In genomic region chr5:157167219-157167621, GRCh38 we compare ENCODE assay signal across 14 cellular contexts. TPM values are rescaled to one million over a fixed set of nuclear protein-coding genes. Genes with fewer than 3 reads are reported as not detected.
A peak's percentile ranks its signal among the peaks of the same experiment; 100 is the strongest.
DNase-seq lines count a peak whose midpoint lies in the region; ATAC-seq and TF ChIP-seq lines count a peak whose summit lies in the region.
"Had no signal": no experiment of that assay in that cellular context is flagged by ENCODE, and none has a peak within 500 bp of the region (broad histone marks: within the 10 kb centered on the region; RNA-seq: fewer than 3 reads in every experiment).

No MANE protein-coding gene starts in this region.

- H3K4me1 ChIP-seq in body of pancreas: no peaks in the 10 kb centered on the region

- no peaks in the 10 kb centered on the region for H3K27me3 Mint-ChIP-seq in activated naive CD4-positive, alpha-beta T cell treated with anti-CD3 and anti-CD28 coated beads, Interleukin-2, amount 50 U/mL, for 24 hours

- TF ChIP-seq CTCF in epithelial cell of proximal tubule (conservative IDR thresholded peaks at IDR 0.05; ENCODE audit: low read depth, low read length) (no peak), body of pancreas (IDR thresholded peaks at IDR 0.05) (no peak)

- peaks cover 10% of the 10 kb centered on the region for H3K9me3 Mint-ChIP-seq in activated naive CD4-positive, alpha-beta T cell treated with anti-CD3 and anti-CD28 coated beads, Interleukin-2, amount 50 U/mL, for 24 hours

- H3K27me3 ChIP-seq in body of pancreas: no peaks in the 10 kb centered on the region

- no peak overlapping the region for H3K27ac ChIP-seq in body of pancreas
- H3K27ac ChIP-seq: C4-2B, PC-9 had no signal

- H3K4me1 Mint-ChIP-seq in activated naive CD4-positive, alpha-beta T cell treated with anti-CD3 and anti-CD28 coated beads, Interleukin-2, amount 50 U/mL, for 24 hours: peaks cover 76% of the 10 kb centered on the region

- H3K36me3 Mint-ChIP-seq in activated naive CD4-positive, alpha-beta T cell treated with anti-CD3 and anti-CD28 coated beads, Interleukin-2, amount 50 U/mL, for 24 hours: peaks cover 2% of the 10 kb centered on the region

- H3K27ac Mint-ChIP-seq in activated naive CD4-positive, alpha-beta T cell treated with anti-CD3 and anti-CD28 coated beads, Interleukin-2, amount 50 U/mL, for 24 hours: peak overlapping the region; percentile 92

- no peaks in the 10 kb centered on the region for H3K36me3 ChIP-seq in body of pancreas (replicated peaks in 1 of 2; ENCODE audit: insufficient read depth in 1 of 2, low read depth in 2 of 2)

- H3K4me3 ChIP-seq in epithelial cell of proximal tubule (ENCODE audit: low read depth, low read length) (no peak overlapping the region), body of pancreas (no peak overlapping the region)
- H3K4me3 ChIP-seq: PC-9 had no signal

- no peaks in the 10 kb centered on the region for H3K9me3 ChIP-seq in body of pancreas

- WGBS in body of pancreas, 2 donors: 56 to 65% methylated on average over 4 of the region's 4 CpGs

- intact Hi-C loops in body of pancreas (cut with DNase I): no loop called here

- peak overlapping the region; percentile 60 for H3K4me3 Mint-ChIP-seq in activated naive CD4-positive, alpha-beta T cell treated with anti-CD3 and anti-CD28 coated beads, Interleukin-2, amount 50 U/mL, for 24 hours

- TF ChIP-seq POLR2A in body of pancreas (IDR thresholded peaks at IDR 0.05): no peak

- no peak for DNase-seq in activated naive CD4-positive, alpha-beta T cell treated with Interleukin-2 at 50 U/mL for 16 hours
- peak; percentile 8 for DNase-seq in RPMI8226
- DNase-seq in epithelial cell of proximal tubule (ENCODE audit: low read depth): peak; percentile 72
- DNase-seq in stromal cell of bone marrow (ENCODE audit: low read depth): peak; percentile 48
- DNase-seq in body of pancreas: no peak
- DNase-seq in stimulated activated CD4-positive, alpha-beta T cell treated with anti-CD3 and anti-CD28 coated beads, Interleukin-4, amount 100 ng/mL, for 1 hour: no peak
- no peak for DNase-seq in SKM-1 treated with dmso at 0.1 percent for 144 hours (lab: John Stamatoyannopoulos, UW; ENCODE audit: unreplicated experiment)
- DNase-seq: activated CD4-positive, alpha-beta T cell treated with anti-CD3 and anti-CD28 coated beads for 48 hours; NCI-H1092; PC-9 had no signal

- ATAC-seq in body of pancreas: no peak

RNA-seq across cellular contexts. Expression of gene GARIN3, which starts 1.2 kb away (rescaled TPM):
- not detected in 2 replicates for total RNA-seq in epithelial cell of proximal tubule
- total RNA-seq in body of pancreas: not detected
- total RNA-seq: chondrocyte, mesenteric fat pad, PC-9 had no signal

RNA-seq across cellular contexts. Expression of gene ITK, which starts 13.4 kb away (rescaled TPM):
- total RNA-seq in epithelial cell of proximal tubule: 0.29 TPM in 1 of 2 replicates, not detected in the other
- total RNA-seq in body of pancreas: 1 to 10 TPM in 1 of 2 donors, under 1 TPM in 1; 0.78 to 2.6 TPM
- total RNA-seq: chondrocyte, PC-9 had no signal

RNA-seq across cellular contexts. Expression of gene MED7, which starts 24.6 kb away (rescaled TPM):
- total RNA-seq in epithelial cell of proximal tubule (13.1 and 20.5 TPM in 2 replicates), body of pancreas (1 to 10 TPM; 4.9 to 6.0 TPM)

RNA-seq across cellular contexts. Expression of gene HAVCR2, which starts 58.4 kb away (rescaled TPM):
- 0.12 TPM in 1 of 2 replicates, not detected in the other for total RNA-seq in epithelial cell of proximal tubule
- 10 to 100 TPM in 1 of 2 donors, 1 to 10 TPM in 1; 2.3 to 12.2 TPM for total RNA-seq in body of pancreas
- total RNA-seq: PC-9 had no signal

Comparison
In these comparisons a context has a peak if more than half of its experiments do, and no peak if none do; other contexts are left out.
1. DNase-seq: peak in RPMI8226 (single experiment), epithelial cell of proximal tubule (single experiment) and stromal cell of bone marrow (single experiment); none in activated naive CD4-positive, alpha-beta T cell treated with Interleukin-2 at 50 U/mL for 16 hours (single experiment), body of pancreas (0 of 4), stimulated activated CD4-positive, alpha-beta T cell treated with anti-CD3 and anti-CD28 coated beads, Interleukin-4, amount 100 ng/mL, for 1 hour (single experiment) and SKM-1 treated with dmso at 0.1 percent for 144 hours (single experiment).